Comparison of ENCODE assay signal across 8 cellular contexts in genomic region chr9:128456613-128457061, GRCh38. TPM values are rescaled to one million over a fixed set of nuclear protein-coding genes. Genes with fewer than 3 reads are reported as not detected.
DNase-seq lines count a peak whose midpoint lies in the region; ATAC-seq, FAIRE-seq and TF ChIP-seq lines count a peak whose summit lies in the region.

No MANE protein-coding gene starts in this region.

- no peak for FAIRE-seq in bronchial epithelial cell (lab: Jason Lieb, UNC)

- peak overlapping the region; percentile 86 for H3K4me3 ChIP-seq in WI38 (ENCODE audit: low read depth, low read length)
- peak overlapping the region; percentile 83 for H3K4me3 ChIP-seq in bronchial epithelial cell (ENCODE audit: low read depth, low read length)

- TF ChIP-seq CTCF in WI38 (IDR thresholded peaks at IDR 0.05; ENCODE audit: low read depth, low read length) (no peak), bronchial epithelial cell (IDR thresholded peaks at IDR 0.05; ENCODE audit: insufficient read depth, low read length, severe bottlenecking) (no peak)

- peak; percentile 61 for DNase-seq in NK-92 treated with Interleukin-12 subunit alpha and Interleukin-12 subunit beta, amount 100 ng/mL, for 24 hours (lab: John Stamatoyannopoulos, UW)
- no peak for DNase-seq in NK-92 (lab: John Stamatoyannopoulos, UW; ENCODE audit: unreplicated experiment)
- peak; percentile 35 for DNase-seq in NCI-H2107 (lab: John Stamatoyannopoulos, UW)
- peak; percentile 55 for DNase-seq in bronchial epithelial cell (ENCODE audit: low read depth)
- peak; percentile 74 for DNase-seq in iris pigment epithelial cell (ENCODE audit: low read depth)
- DNase-seq in stimulated activated CD4-positive, alpha-beta T cell treated with anti-CD3 and anti-CD28 coated beads, Interleukin-12 subunit alpha, Interleukin-12 subunit beta, amount 100 ng/mL, for 4 hours: peak; percentile 63

- no peaks in the 10 kb centered on the region for H3K27me3 ChIP-seq in bronchial epithelial cell (ENCODE audit: control insufficient read depth, insufficient read depth, low read length)

- peaks cover 7% of the 10 kb centered on the region for H3K36me3 ChIP-seq in bronchial epithelial cell (ENCODE audit: control insufficient read depth, insufficient read depth, low read length)

- peak; percentile 53 for ATAC-seq in HG03039 (IDR thresholded peaks at IDR 0.05; ENCODE audit: unreplicated experiment)

RNA-seq across cellular contexts. Expression of gene ODF2, which starts 0.8 kb away (rescaled TPM):
- 17.6 and 27.1 TPM in 2 replicates for total RNA-seq in bronchial epithelial cell

RNA-seq across cellular contexts. Expression of gene CERCAM, which starts 36.0 kb away (rescaled TPM):
- total RNA-seq in bronchial epithelial cell: 12.4 and 28.2 TPM in 2 replicates

RNA-seq across cellular contexts. Expression of gene GLE1, which starts 47.9 kb away (rescaled TPM):
- total RNA-seq in bronchial epithelial cell: 27.1 and 30.3 TPM in 2 replicates
